11 cellular contexts compared by ENCODE assay signal in the genomic region with DNA sequence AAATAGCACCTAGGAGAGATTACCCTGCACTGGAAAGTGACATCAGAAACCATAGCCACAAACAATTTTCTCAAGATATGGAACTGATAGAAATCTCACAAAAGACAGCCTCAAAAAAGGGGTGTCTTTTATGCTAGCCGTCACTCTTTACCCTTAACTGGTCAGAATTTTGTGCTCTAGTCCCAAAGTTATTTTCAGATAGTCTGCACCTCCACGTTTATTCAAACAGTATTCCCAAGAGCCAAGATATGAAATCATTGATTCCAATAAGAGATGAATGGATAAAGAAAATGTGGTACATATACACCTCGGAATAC. TPM values are rescaled to one million over a fixed set of nuclear protein-coding genes. Genes with fewer than 3 reads are reported as not detected.
DNase-seq lines count a peak whose midpoint lies in the region; ATAC-seq and TF ChIP-seq lines count a peak whose summit lies in the region.
"Had no signal": no experiment of that assay in that cellular context is flagged by ENCODE, and none has a peak within 500 bp of the region (broad histone marks: within the 10 kb centered on the region; RNA-seq: fewer than 3 reads in every experiment).

No MANE protein-coding gene starts in this region.

- no peaks in the 10 kb centered on the region for H3K36me3 ChIP-seq in psoas muscle (ENCODE audit: insufficient read depth in 1 of 2, low read depth in 1 of 2)

- peak; percentile 49 to 73 (median 54) for ATAC-seq in natural killer cell
- no peak for ATAC-seq in natural killer cell treated with Interleukin-12 subunit alpha and Interleukin-12 subunit beta and Interleukin-15 and Interleukin-18, amount 100 ng/mL, for 72 hours
- ATAC-seq in HG02610 (IDR thresholded peaks at IDR 0.05; ENCODE audit: unreplicated experiment), result peak; percentile 66
- peak; percentile 62 for ATAC-seq in HG03460 (IDR thresholded peaks at IDR 0.05; ENCODE audit: unreplicated experiment)
- no peak for ATAC-seq in psoas muscle
- ATAC-seq: activated CD4-positive, CD25-positive, alpha-beta regulatory T cell treated with anti-CD3 and anti-CD28 coated beads, Interleukin-2, amount 50 U/mL, for 24 hours; Panc1 had no signal

- H3K27ac Mint-ChIP-seq in natural killer cell, result peak overlapping the region in 1 of 2 donors; percentile 87
- no peak overlapping the region for H3K27ac Mint-ChIP-seq in natural killer cell treated with Interleukin-12 subunit alpha and Interleukin-12 subunit beta and Interleukin-15 and Interleukin-18, amount 100 ng/mL, for 72 hours
- H3K27ac Mint-ChIP-seq: activated naive CD8-positive, alpha-beta T cell treated with anti-CD3 and anti-CD28 coated beads, Interleukin-2, amount 10 ng/mL, durations not matched to agents 7 days and 5 days had no signal

- no peak for TF ChIP-seq CTCF in natural killer cell (IDR thresholded peaks at IDR 0.05)
- no peak for TF ChIP-seq CTCF in psoas muscle (IDR thresholded peaks at IDR 0.05)

- H3K4me3 ChIP-seq in psoas muscle, result no peak overlapping the region

- DNase-seq in natural killer cell (no peak), psoas muscle (no peak), posterior cingulate gyrus (no peak), NCI-H146 treated with DMSO at 0.1 percent for 48 hours (lab: John Stamatoyannopoulos, UW; ENCODE audit: unreplicated experiment) (no peak), kidney tubule cell (ENCODE audit: low spot score) (no peak)
- DNase-seq in natural killer cell treated with Interleukin-12 subunit alpha and Interleukin-12 subunit beta and Interleukin-15 and Interleukin-18, amount 100 ng/mL, for 72 hours (ENCODE audit: low spot score), result no peak
- DNase-seq: activated naive CD8-positive, alpha-beta T cell treated with anti-CD3 and anti-CD28 coated beads, Interleukin-2, amount 10 ng/mL, durations not matched to agents 7 days and 5 days had no signal

- 87 to 92% (median 88%) methylated on average over 3 of the region's 3 CpGs for whole genome bisulfite sequencing in psoas muscle, 3 donors

- no peak overlapping the region for H3K27ac ChIP-seq in psoas muscle

- no peaks in the 10 kb centered on the region for H3K36me3 Mint-ChIP-seq in natural killer cell
- H3K36me3 Mint-ChIP-seq in natural killer cell treated with Interleukin-12 subunit alpha and Interleukin-12 subunit beta and Interleukin-15 and Interleukin-18, amount 100 ng/mL, for 72 hours, result no peaks in the 10 kb centered on the region
- H3K36me3 Mint-ChIP-seq: activated naive CD8-positive, alpha-beta T cell treated with anti-CD3 and anti-CD28 coated beads, Interleukin-2, amount 10 ng/mL, durations not matched to agents 7 days and 5 days had no signal

- peaks cover 10 to 14% of the 10 kb centered on the region in 2 donors for H3K4me1 Mint-ChIP-seq in natural killer cell
- peaks cover 9 to 10% of the 10 kb centered on the region in 2 donors for H3K4me1 Mint-ChIP-seq in natural killer cell treated with Interleukin-12 subunit alpha and Interleukin-12 subunit beta and Interleukin-15 and Interleukin-18, amount 100 ng/mL, for 72 hours (ENCODE audit: low read depth in 2 of 2)

- peaks cover 0 to 6% of the 10 kb centered on the region in 2 donors for H3K27me3 Mint-ChIP-seq in natural killer cell (ENCODE audit: low read depth in 2 of 2)
- H3K27me3 Mint-ChIP-seq in natural killer cell treated with Interleukin-12 subunit alpha and Interleukin-12 subunit beta and Interleukin-15 and Interleukin-18, amount 100 ng/mL, for 72 hours, result peaks cover 0 to 3% of the 10 kb centered on the region in 2 donors

- H3K27me3 ChIP-seq in psoas muscle (ENCODE audit: insufficient read depth in 3 of 3, low read length in 2 of 3), result no peaks in the 10 kb centered on the region

- no peaks in the 10 kb centered on the region for H3K4me1 ChIP-seq in psoas muscle

- intact Hi-C loops in natural killer cell (cut with micrococcal nuclease), result no loop called here
- intact Hi-C loops in psoas muscle (cut with DNase I), result no loop called here
- intact Hi-C loops in posterior cingulate gyrus (cut with DNase I), result no loop called here

- no peak overlapping the region for H3K4me3 Mint-ChIP-seq in natural killer cell
- no peak overlapping the region for H3K4me3 Mint-ChIP-seq in natural killer cell treated with Interleukin-12 subunit alpha and Interleukin-12 subunit beta and Interleukin-15 and Interleukin-18, amount 100 ng/mL, for 72 hours
- H3K4me3 Mint-ChIP-seq: activated naive CD8-positive, alpha-beta T cell treated with anti-CD3 and anti-CD28 coated beads, Interleukin-2, amount 10 ng/mL, durations not matched to agents 7 days and 5 days had no signal

- no peaks in the 10 kb centered on the region for H3K9me3 Mint-ChIP-seq in natural killer cell
- H3K9me3 Mint-ChIP-seq in natural killer cell treated with Interleukin-12 subunit alpha and Interleukin-12 subunit beta and Interleukin-15 and Interleukin-18, amount 100 ng/mL, for 72 hours, result no peaks in the 10 kb centered on the region
- H3K9me3 Mint-ChIP-seq: activated naive CD8-positive, alpha-beta T cell treated with anti-CD3 and anti-CD28 coated beads, Interleukin-2, amount 10 ng/mL, durations not matched to agents 7 days and 5 days had no signal

- H3K9me3 ChIP-seq in psoas muscle, result no peaks in the 10 kb centered on the region

RNA-seq across cellular contexts. Expression of gene PMAIP1, which starts 23.5 kb away (rescaled TPM):
- total RNA-seq in natural killer cell (100 to 1,000 TPM; 211 to 514 (median 264) TPM), psoas muscle (1 to 10 TPM in 1 of 4 donors, under 1 TPM in 3; 0.43 to 1.4 (median 0.74) TPM)
- total RNA-seq in natural killer cell treated with Interleukin-12 subunit alpha and Interleukin-12 subunit beta and Interleukin-15 and Interleukin-18, amount 100 ng/mL, for 72 hours, result 10 to 100 TPM; 48.8 to 76.0 TPM
- polyA plus RNA-seq in psoas muscle, result 1 to 10 TPM in 2 of 3 donors, under 1 TPM in 1; 0.25 to 2.9 (median 1.8) TPM

Comparison
In these comparisons a context has a peak if more than half of its experiments do, and no peak if none do; other contexts are left out.
1. ATAC-seq: peak in natural killer cell (3 of 3), HG02610 (single experiment) and HG03460 (single experiment); none in natural killer cell treated with Interleukin-12 subunit alpha and Interleukin-12 subunit beta and Interleukin-15 and Interleukin-18, amount 100 ng/mL, for 72 hours (0 of 2) and psoas muscle (0 of 4).
2. RNA of gene PMAIP1, which starts 23.5 kb away (total RNA-seq): 211 to 514 TPM in natural killer cell and 48.8 to 76.0 TPM in natural killer cell treated with Interleukin-12 subunit alpha and Interleukin-12 subunit beta and Interleukin-15 and Interleukin-18, amount 100 ng/mL, for 72 hours; 0.43 to 1.4 TPM in psoas muscle; every median in the first group is over 10 times any median in the second.